Comparison of ENCODE assay signal across 6 cellular contexts in genomic region chr16:75491876-75492275, GRCh38. TPM values are rescaled to one million over a fixed set of nuclear protein-coding genes. Genes with fewer than 3 reads are reported as not detected.
DNase-seq lines count a peak whose midpoint lies in the region; ATAC-seq and TF ChIP-seq lines count a peak whose summit lies in the region.

No MANE protein-coding gene starts in this region.

- H3K27ac ChIP-seq in WERI-Rb-1: no peak overlapping the region
- no peak overlapping the region for H3K27ac ChIP-seq in Peyer's patch

- DNase-seq in NCI-H524 (lab: John Stamatoyannopoulos, UW) (peak; percentile 40 to 78), NCI-H524 treated with DMSO at 0.1 percent for 48 hours (lab: John Stamatoyannopoulos, UW) (no peak), WERI-Rb-1 (no peak), Peyer's patch (no peak)
- DNase-seq in stimulated activated naive B cell treated with anti-CD40 and anti-IgM and Interleukin-4, amounts not matched to agents 10 μg/mL and 1 μg/mL and 100 μg/mL, for 72 hours: no peak
- DNase-seq in activated T-cell treated with anti-CD3 and anti-CD28 coated beads, Interleukin-2, amount 50 U/mL, for 24 hours: no peak

- H3K4me3 ChIP-seq in WERI-Rb-1 (ENCODE audit: low read depth, low read length) (no peak overlapping the region), Peyer's patch (no peak overlapping the region)

- TF ChIP-seq CTCF in WERI-Rb-1 (IDR thresholded peaks at IDR 0.05; ENCODE audit: low read depth, low read length) (0 out of 2 replicates have a peak, but pooled peaks have one; percentile 26), Peyer's patch (IDR thresholded peaks at IDR 0.05) (no peak)

- H3K36me3 Mint-ChIP-seq in stimulated activated naive B cell treated with anti-CD40 and anti-IgM and Interleukin-4, amounts not matched to agents 10 μg/mL and 1 μg/mL and 100 μg/mL, for 72 hours: peaks cover 0 to 1% of the 10 kb centered on the region in 2 donors
- no peaks in the 10 kb centered on the region for H3K36me3 Mint-ChIP-seq in activated T-cell treated with anti-CD3 and anti-CD28 coated beads, Interleukin-2, amount 50 U/mL, for 24 hours (ENCODE audit: low read depth)

- no peaks in the 10 kb centered on the region for H3K9me3 Mint-ChIP-seq in stimulated activated naive B cell treated with anti-CD40 and anti-IgM and Interleukin-4, amounts not matched to agents 10 μg/mL and 1 μg/mL and 100 μg/mL, for 72 hours
- H3K9me3 Mint-ChIP-seq in activated T-cell treated with anti-CD3 and anti-CD28 coated beads, Interleukin-2, amount 50 U/mL, for 24 hours: no peaks in the 10 kb centered on the region

- H3K9me3 ChIP-seq in WERI-Rb-1 (ENCODE audit: severe bottlenecking): no peaks in the 10 kb centered on the region
- H3K9me3 ChIP-seq in Peyer's patch: no peaks in the 10 kb centered on the region

- no peak overlapping the region for H3K27ac Mint-ChIP-seq in stimulated activated naive B cell treated with anti-CD40 and anti-IgM and Interleukin-4, amounts not matched to agents 10 μg/mL and 1 μg/mL and 100 μg/mL, for 72 hours
- H3K27ac Mint-ChIP-seq in activated T-cell treated with anti-CD3 and anti-CD28 coated beads, Interleukin-2, amount 50 U/mL, for 24 hours: no peak overlapping the region

- no peak for TF ChIP-seq POLR2A in Peyer's patch (IDR thresholded peaks at IDR 0.05)

- H3K36me3 ChIP-seq in WERI-Rb-1 (no peaks in the 10 kb centered on the region), Peyer's patch (no peaks in the 10 kb centered on the region)

- no peaks in the 10 kb centered on the region for H3K27me3 ChIP-seq in WERI-Rb-1 (ENCODE audit: insufficient read depth, low read depth, severe bottlenecking)
- H3K27me3 ChIP-seq in Peyer's patch: no peaks in the 10 kb centered on the region

- H3K4me1 ChIP-seq in Peyer's patch: peaks cover 0 to 23% (median 6%) of the 10 kb centered on the region in 4 donors

- H3K27me3 Mint-ChIP-seq in stimulated activated naive B cell treated with anti-CD40 and anti-IgM and Interleukin-4, amounts not matched to agents 10 μg/mL and 1 μg/mL and 100 μg/mL, for 72 hours: peaks cover 10 to 11% of the 10 kb centered on the region in 2 donors
- peaks cover 44% of the 10 kb centered on the region for H3K27me3 Mint-ChIP-seq in activated T-cell treated with anti-CD3 and anti-CD28 coated beads, Interleukin-2, amount 50 U/mL, for 24 hours

- H3K4me3 Mint-ChIP-seq in stimulated activated naive B cell treated with anti-CD40 and anti-IgM and Interleukin-4, amounts not matched to agents 10 μg/mL and 1 μg/mL and 100 μg/mL, for 72 hours: no peak overlapping the region
- H3K4me3 Mint-ChIP-seq in activated T-cell treated with anti-CD3 and anti-CD28 coated beads, Interleukin-2, amount 50 U/mL, for 24 hours: no peak overlapping the region

- H3K4me1 Mint-ChIP-seq in stimulated activated naive B cell treated with anti-CD40 and anti-IgM and Interleukin-4, amounts not matched to agents 10 μg/mL and 1 μg/mL and 100 μg/mL, for 72 hours: peaks cover 9 to 16% of the 10 kb centered on the region in 2 donors
- H3K4me1 Mint-ChIP-seq in activated T-cell treated with anti-CD3 and anti-CD28 coated beads, Interleukin-2, amount 50 U/mL, for 24 hours (ENCODE audit: low read depth): peaks cover 7% of the 10 kb centered on the region

- ATAC-seq in stimulated activated naive B cell treated with anti-CD40 and anti-IgM and Interleukin-4, amounts not matched to agents 10 μg/mL and 1 μg/mL and 100 μg/mL, for 72 hours (replicated peaks): peak; percentile 37 to 48

RNA-seq across cellular contexts. Expression of gene CHST6, which starts 3.4 kb away (rescaled TPM):
- total RNA-seq in Peyer's patch: 10 to 100 TPM in 3 of 4 donors, not detected in 1; 12.8 to 50.2 (median 22.3) TPM

RNA-seq across cellular contexts. Expression of gene TMEM170A, which starts 27.4 kb away (rescaled TPM):
- total RNA-seq in Peyer's patch: 10 to 100 TPM; 37.1 to 95.1 (median 62.8) TPM

RNA-seq across cellular contexts. Expression of gene CHST5, which starts 44.0 kb away (rescaled TPM):
- total RNA-seq in Peyer's patch: 100 to 1,000 TPM in 1 of 4 donors, 10 to 100 TPM in 2, 1 to 10 TPM in 1; 5.8 to 160 (median 75.8) TPM

RNA-seq across cellular contexts. Expression of gene CFDP1, which starts 58.6 kb away (rescaled TPM):
- 100 to 1,000 TPM; 125 to 205 (median 156) TPM for total RNA-seq in Peyer's patch

Comparison
In these comparisons a context has a peak if more than half of its experiments do, and no peak if none do; other contexts are left out.
1. DNase-seq: peak in NCI-H524 (2 of 2); none in NCI-H524 treated with DMSO at 0.1 percent for 48 hours (single experiment), WERI-Rb-1 (single experiment), stimulated activated naive B cell treated with anti-CD40 and anti-IgM and Interleukin-4, amounts not matched to agents 10 μg/mL and 1 μg/mL and 100 μg/mL, for 72 hours (single experiment), Peyer's patch (0 of 3) and activated T-cell treated with anti-CD3 and anti-CD28 coated beads, Interleukin-2, amount 50 U/mL, for 24 hours (single experiment).